31 cellular contexts compared by ENCODE assay signal in genomic region chr14:55500219-55500701, GRCh38. TPM values are rescaled to one million over a fixed set of nuclear protein-coding genes. Genes with fewer than 3 reads are reported as not detected.
DNase-seq lines count a peak whose midpoint lies in the region; ATAC-seq, FAIRE-seq and TF ChIP-seq lines count a peak whose summit lies in the region.
"Had no signal": no experiment of that assay in that cellular context is flagged by ENCODE, and none has a peak within 500 bp of the region (broad histone marks: within the 10 kb centered on the region; RNA-seq: fewer than 3 reads in every experiment).

No MANE protein-coding gene starts in this region.

- H3K36me3 ChIP-seq in colonic mucosa: no peaks in the 10 kb centered on the region
- H3K36me3 ChIP-seq: BE2C, SJSA1, spleen, WERI-Rb-1 had no signal

- H3K9me3 ChIP-seq in colonic mucosa: no peaks in the 10 kb centered on the region
- H3K9me3 ChIP-seq: BE2C, SJSA1, spleen had no signal

- no peak for ATAC-seq in left ventricle myocardium superior
- ATAC-seq: HCT116; stimulated activated naive CD8-positive, alpha-beta T cell treated with anti-CD3 and anti-CD28 coated beads, Interleukin-15, amount 100 ng/mL, for 72 hours had no signal

- FAIRE-seq in GM19239 (lab: Jason Lieb, UNC): no peak
- FAIRE-seq: bronchial epithelial cell had no signal

- no peaks in the 10 kb centered on the region for H3K4me1 ChIP-seq in colonic mucosa
- H3K4me1 ChIP-seq: BE2C, SJSA1, spleen had no signal

- DNase-seq in NCI-H526 (lab: John Stamatoyannopoulos, UW) (peak; percentile 7 to 10), NCI-H526 treated with DMSO at 0.1 percent for 48 hours (lab: John Stamatoyannopoulos, UW) (no peak), NOMO-1 (lab: John Stamatoyannopoulos, UW; ENCODE audit: unreplicated experiment in 2 of 2) (peak; percentile 6 to 68), colonic mucosa (peak; percentile 72), GM19239 (ENCODE audit: insufficient read length, low spot score) (no peak), left ventricle myocardium superior (no peak), DMS 273 (lab: John Stamatoyannopoulos, UW; ENCODE audit: unreplicated experiment) (no peak), NCI-H1436 (lab: John Stamatoyannopoulos, UW) (no peak)
- DNase-seq: activated CD4-positive, alpha-beta memory T cell treated with anti-CD3 and anti-CD28 coated beads for 36 hours; activated gamma-delta T cell; BE2C; COR-L47; cortex of kidney; head of caudate nucleus; immature natural killer cell; IMR-90; MM.1S; NCI-H1930; NCI-H510A; spleen; stimulated activated CD4-positive, alpha-beta T cell treated with anti-CD3 and anti-CD28 coated beads, Interleukin-4, amount 100 ng/mL, for 24 hours; stimulated activated naive CD8-positive, alpha-beta T cell treated with anti-CD3 and anti-CD28 coated beads, Interleukin-15, amount 100 ng/mL, for 72 hours; T-helper 2 cell; trophoblast cell; WERI-Rb-1 had no signal

- intact Hi-C loops in colonic mucosa (cut with DNase I) (no loop called here), left ventricle myocardium superior (cut with micrococcal nuclease) (no loop called here)

- peak overlapping the region; percentile 8 for H3K4me3 ChIP-seq in colonic mucosa
- H3K4me3 ChIP-seq: SJSA1, spleen had no signal

- H3K9ac ChIP-seq in colonic mucosa (ENCODE audit: low read depth in 2 of 2, low read length in 2 of 2): peak overlapping the region in 1 of 2 donors; percentile 37

- no peaks in the 10 kb centered on the region for H3K27me3 ChIP-seq in colonic mucosa
- H3K27me3 ChIP-seq: BE2C, SJSA1 had no signal

- TF ChIP-seq CTCF in colonic mucosa (IDR thresholded peaks at IDR 0.05): no peak

- H3K27ac ChIP-seq in colonic mucosa: peak overlapping the region; percentile 71
- H3K27ac ChIP-seq: SJSA1, spleen, WERI-Rb-1 had no signal

RNA-seq across cellular contexts. Expression of gene TBPL2, which starts 59.8 kb away (rescaled TPM):
- total RNA-seq in colonic mucosa (under 1 TPM in 1 of 2 donors, not detected in 1; 0.12 TPM), left ventricle myocardium superior (not detected)
- total RNA-seq: A172; activated CD4-positive, alpha-beta memory T cell treated with anti-CD3 and anti-CD28 coated beads for 36 hours; bronchial epithelial cell; IMR-90; liver; pulmonary artery endothelial cell; SJSA1; spleen had no signal

Comparison
In these comparisons a context has a peak if more than half of its experiments do, and no peak if none do; other contexts are left out.
1. DNase-seq: peak in NCI-H526 (2 of 2), NOMO-1 (2 of 2) and colonic mucosa (single experiment); none in NCI-H526 treated with DMSO at 0.1 percent for 48 hours (single experiment), GM19239 (single experiment), left ventricle myocardium superior (single experiment), DMS 273 (single experiment) and NCI-H1436 (single experiment).